In the genomic region with DNA sequence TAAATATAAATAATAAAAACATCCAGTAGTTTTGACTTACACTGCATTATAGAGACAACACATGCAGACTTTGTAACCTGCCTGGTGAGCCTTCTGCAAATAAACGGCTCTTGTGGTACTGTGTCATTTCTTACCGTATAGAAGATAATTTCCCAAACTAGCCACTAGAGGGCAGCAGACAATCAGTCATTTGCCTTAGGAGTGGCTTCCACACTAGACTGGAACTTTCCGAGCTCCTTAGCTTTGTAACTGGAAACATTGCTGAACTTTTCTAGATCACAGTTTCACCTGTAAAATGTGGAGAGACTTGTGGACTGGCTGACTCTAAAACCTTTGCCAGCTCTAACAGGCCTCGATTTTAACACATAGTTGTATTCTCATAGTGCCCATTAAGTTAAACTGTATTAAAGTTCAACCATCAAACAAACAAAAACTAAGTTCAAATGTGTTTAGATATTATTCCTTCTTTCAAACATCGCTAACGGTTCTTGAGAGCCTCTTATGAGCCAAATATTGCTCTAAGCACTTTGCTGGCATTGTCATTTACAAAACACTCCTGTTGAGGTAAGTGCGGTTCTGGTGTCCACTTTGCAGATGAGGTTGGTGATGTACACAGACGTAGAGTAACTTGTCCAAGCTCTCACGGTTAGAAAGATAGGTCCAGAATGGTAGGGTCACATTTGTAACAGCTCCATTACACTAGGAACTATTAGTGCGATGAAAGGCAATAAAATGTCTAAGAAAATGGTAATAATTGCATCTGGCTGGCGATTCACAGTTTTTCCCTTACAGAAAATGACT, we compare ENCODE assay signal across 8 cellular contexts.
DNase-seq lines count a peak whose midpoint lies in the region; ATAC-seq and TF ChIP-seq lines count a peak whose summit lies in the region.

No MANE protein-coding gene starts in this region.

- peaks cover 2% of the 10 kb centered on the region for H3K4me1 Mint-ChIP-seq in activated CD8-positive, alpha-beta T cell treated with anti-CD3 and anti-CD28 coated beads, Interleukin-2, amount 10 ng/mL, durations not matched to agents 7 days and 5 days (ENCODE audit: low read depth)
- H3K4me1 Mint-ChIP-seq in naive thymus-derived CD4-positive, alpha-beta T cell, result peaks cover 0 to 2% (median 0%) of the 10 kb centered on the region in 7 donors

- no peaks in the 10 kb centered on the region for H3K36me3 Mint-ChIP-seq in activated CD8-positive, alpha-beta T cell treated with anti-CD3 and anti-CD28 coated beads, Interleukin-2, amount 10 ng/mL, durations not matched to agents 7 days and 5 days (ENCODE audit: low read depth)
- no peaks in the 10 kb centered on the region for H3K36me3 Mint-ChIP-seq in naive thymus-derived CD4-positive, alpha-beta T cell

- POLR2A ChIA-PET in activated CD8-positive, alpha-beta T cell treated with anti-CD3 and anti-CD28 coated beads, Interleukin-2, amount 10 ng/mL, durations not matched to agents 7 days and 5 days (lab: Charles Lee), result no interaction called here
- POLR2A ChIA-PET in naive thymus-derived CD4-positive, alpha-beta T cell (lab: Charles Lee), result no interaction called here

- TF ChIP-seq CTCF in HL-60 (IDR thresholded peaks at IDR 0.05; ENCODE audit: insufficient read depth, low read length) (peak; percentile 51), epithelial cell of esophagus (IDR thresholded peaks at IDR 0.05; ENCODE audit: insufficient read depth, low read depth, low read length, missing control alignments) (peak; percentile 75)

- H3K4me1 ChIP-seq in naive thymus-derived CD4-positive, alpha-beta T cell (ENCODE audit: control insufficient read depth in 2 of 2, insufficient read depth in 2 of 2, low read length in 2 of 2), result no peaks in the 10 kb centered on the region

- H3K36me3 ChIP-seq in naive thymus-derived CD4-positive, alpha-beta T cell (ENCODE audit: control insufficient read depth in 2 of 3, insufficient read depth in 3 of 3, low read length in 3 of 3), result no peaks in the 10 kb centered on the region

- no peaks in the 10 kb centered on the region for H3K9me3 Mint-ChIP-seq in activated CD8-positive, alpha-beta T cell treated with anti-CD3 and anti-CD28 coated beads, Interleukin-2, amount 10 ng/mL, durations not matched to agents 7 days and 5 days (ENCODE audit: insufficient read depth)
- H3K9me3 Mint-ChIP-seq in naive thymus-derived CD4-positive, alpha-beta T cell, result no peaks in the 10 kb centered on the region

- no peaks in the 10 kb centered on the region for H3K27me3 ChIP-seq in HL-60 (ENCODE audit: insufficient read depth, poor library complexity, severe bottlenecking)
- no peaks in the 10 kb centered on the region for H3K27me3 ChIP-seq in naive thymus-derived CD4-positive, alpha-beta T cell (ENCODE audit: control insufficient read depth in 2 of 2, insufficient read depth in 2 of 2, low read length in 2 of 2)

- H3K27me3 Mint-ChIP-seq in activated CD8-positive, alpha-beta T cell treated with anti-CD3 and anti-CD28 coated beads, Interleukin-2, amount 10 ng/mL, durations not matched to agents 7 days and 5 days (ENCODE audit: low read depth), result peaks cover 2% of the 10 kb centered on the region
- peaks cover 0 to 7% (median 4%) of the 10 kb centered on the region in 5 donors for H3K27me3 Mint-ChIP-seq in naive thymus-derived CD4-positive, alpha-beta T cell

- no peak overlapping the region for H3K27ac Mint-ChIP-seq in activated CD8-positive, alpha-beta T cell treated with anti-CD3 and anti-CD28 coated beads, Interleukin-2, amount 10 ng/mL, durations not matched to agents 7 days and 5 days
- H3K27ac Mint-ChIP-seq in naive thymus-derived CD4-positive, alpha-beta T cell, result no peak overlapping the region

- CTCF ChIA-PET in activated CD8-positive, alpha-beta T cell treated with anti-CD3 and anti-CD28 coated beads, Interleukin-2, amount 10 ng/mL, durations not matched to agents 7 days and 5 days (lab: Charles Lee), result interaction anchor here (0.7 to 5.5 kb wide), 38 partner anchors 10 to 1019 kb away, joined by 3 to 27 read pairs (median 3); no protein-coding TSS in a partner anchor
- CTCF ChIA-PET in naive thymus-derived CD4-positive, alpha-beta T cell (lab: Charles Lee), result interaction anchor here (0.6 to 2.6 kb wide), 13 partner anchors 10 to 1300 kb away, joined by 3 to 15 read pairs (median 3); no protein-coding TSS in a partner anchor

- DNase-seq in DMS153 treated with DMSO at 0.1 percent for 48 hours (lab: John Stamatoyannopoulos, UW; ENCODE audit: unreplicated experiment), result peak; percentile 83
- DNase-seq in HL-60 (ENCODE audit: low read depth in 1 of 2, low spot score in 1 of 2), result peak; percentile 30 to 59
- DNase-seq in NCI-H774 (lab: John Stamatoyannopoulos, UW), result peak; percentile 57
- DNase-seq in activated CD8-positive, alpha-beta T cell treated with anti-CD3 and anti-CD28 coated beads, Interleukin-2, amount 10 ng/mL, durations not matched to agents 7 days and 5 days, result peak; percentile 75
- peak; percentile 87 for DNase-seq in epithelial cell of esophagus (ENCODE audit: low read depth)
- peak in 8 of 9 donors; percentile 35 to 77 (median 66) for DNase-seq in naive thymus-derived CD4-positive, alpha-beta T cell
- peak; percentile 98 for DNase-seq in superior temporal gyrus (ENCODE audit: extremely low spot score)

- ATAC-seq in GM21367 (IDR thresholded peaks at IDR 0.05; ENCODE audit: unreplicated experiment), result peak; percentile 96
- peak; percentile 89 for ATAC-seq in activated CD8-positive, alpha-beta T cell treated with anti-CD3 and anti-CD28 coated beads, Interleukin-2, amount 10 ng/mL, durations not matched to agents 7 days and 5 days
- ATAC-seq in naive thymus-derived CD4-positive, alpha-beta T cell, result peak; percentile 90

- no peak overlapping the region for H3K4me3 Mint-ChIP-seq in activated CD8-positive, alpha-beta T cell treated with anti-CD3 and anti-CD28 coated beads, Interleukin-2, amount 10 ng/mL, durations not matched to agents 7 days and 5 days
- H3K4me3 Mint-ChIP-seq in naive thymus-derived CD4-positive, alpha-beta T cell, result no peak overlapping the region

- no peak overlapping the region for H3K27ac ChIP-seq in HL-60 (replicated peaks)
- H3K27ac ChIP-seq in naive thymus-derived CD4-positive, alpha-beta T cell (ENCODE audit: low read depth, low read length), result no peak overlapping the region

- H3K4me3 ChIP-seq in HL-60 (replicated peaks; ENCODE audit: insufficient read depth, low read length) (no peak overlapping the region), epithelial cell of esophagus (ENCODE audit: low read length) (no peak overlapping the region)
- H3K4me3 ChIP-seq in naive thymus-derived CD4-positive, alpha-beta T cell (ENCODE audit: low read length), result no peak overlapping the region

- intact Hi-C loops in naive thymus-derived CD4-positive, alpha-beta T cell (cut with micrococcal nuclease), result loop anchor here (1.0 to 10.0 kb wide), 16 partner anchors 240 to 1412 kb away; no protein-coding TSS in a partner anchor

- no peaks in the 10 kb centered on the region for H3K9me3 ChIP-seq in naive thymus-derived CD4-positive, alpha-beta T cell (ENCODE audit: control insufficient read depth in 2 of 3, low read length in 3 of 3)

Comparison
In these comparisons a context has a peak if more than half of its experiments do, and no peak if none do; other contexts are left out.
1. DNase-seq: peak in every context shown above with its lines; median percentile 98 in superior temporal gyrus; 87 in epithelial cell of esophagus; 83 in DMS153 treated with DMSO at 0.1 percent for 48 hours; 75 in activated CD8-positive, alpha-beta T cell treated with anti-CD3 and anti-CD28 coated beads, Interleukin-2, amount 10 ng/mL, durations not matched to agents 7 days and 5 days; 66 in naive thymus-derived CD4-positive, alpha-beta T cell; 57 in NCI-H774; 44 in HL-60.